In the genomic region with DNA sequence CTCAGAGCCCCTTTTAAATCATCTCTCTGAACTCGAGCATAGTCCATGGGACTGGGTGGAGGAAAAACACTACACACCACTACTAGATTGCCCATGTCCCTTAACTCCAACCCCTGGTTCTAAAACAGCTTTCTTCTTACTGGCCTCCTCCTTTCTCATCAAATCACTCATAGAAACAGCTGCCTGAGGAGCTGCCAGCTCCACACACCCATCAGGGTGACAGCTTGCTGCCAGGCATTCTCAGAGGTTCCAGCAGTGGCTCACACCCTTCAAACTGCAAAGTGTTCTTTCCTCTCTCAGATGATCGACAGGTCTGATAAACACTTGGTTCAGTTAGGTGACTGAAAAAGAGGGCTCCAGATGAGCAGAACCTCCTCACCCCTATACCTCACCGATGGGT, we compare ENCODE assay signal across 27 cellular contexts.
"Had no signal": no experiment of that assay in that cellular context is flagged by ENCODE, and none has a peak within 500 bp of the region (broad histone marks: within the 10 kb centered on the region; RNA-seq: fewer than 3 reads in every experiment).

No MANE protein-coding gene starts in this region.

- H3K4me3 ChIP-seq: right lobe of liver, testis had no signal

- H3K36me3 ChIP-seq: brain microvascular endothelial cell, right lobe of liver had no signal

- H3K27ac Mint-ChIP-seq: activated B cell treated with CpG ODN at 0.5 μM for 24 hours; activated CD4-positive, alpha-beta T cell treated with anti-CD3 and anti-CD28 coated beads for 36 hours; activated naive CD4-positive, alpha-beta T cell treated with anti-CD3 and anti-CD28 coated beads, Interleukin-2, amount 50 U/mL, for 72 hours; activated T-cell treated with anti-CD3 and anti-CD28 coated beads, Interleukin-2, amount 50 U/mL, for 24 hours; activated T-helper 17 cell treated with anti-CD3 and anti-CD28 coated beads, Interleukin-2, amount 50 U/mL, for 72 hours; memory B cell; naive thymus-derived CD8-positive, alpha-beta T cell; stimulated activated naive B cell treated with anti-CD40 and anti-IgM and Interleukin-4, amounts not matched to agents 10 μg/mL and 1 μg/mL and 100 μg/mL, for 72 hours; T-helper 17 cell had no signal

- FAIRE-seq: colon, frontal cortex, islet of Langerhans, small intestine had no signal

- H3K27me3 Mint-ChIP-seq: memory B cell had no signal

- H3K9me3 ChIP-seq: right lobe of liver, testis had no signal

- H3K9me3 Mint-ChIP-seq: activated B cell treated with CpG ODN at 0.5 μM for 24 hours; activated naive CD4-positive, alpha-beta T cell treated with anti-CD3 and anti-CD28 coated beads, Interleukin-2, amount 50 U/mL, for 72 hours; activated T-cell treated with anti-CD3 and anti-CD28 coated beads, Interleukin-2, amount 50 U/mL, for 24 hours; activated T-helper 17 cell treated with anti-CD3 and anti-CD28 coated beads, Interleukin-2, amount 50 U/mL, for 72 hours; memory B cell; stimulated activated naive B cell treated with anti-CD40 and anti-IgM and Interleukin-4, amounts not matched to agents 10 μg/mL and 1 μg/mL and 100 μg/mL, for 72 hours had no signal

- H3K27me3 ChIP-seq: brain microvascular endothelial cell, right lobe of liver, testis had no signal

- H3K4me3 Mint-ChIP-seq: activated B cell treated with CpG ODN at 0.5 μM for 24 hours; activated CD4-positive, alpha-beta T cell treated with anti-CD3 and anti-CD28 coated beads for 36 hours; activated T-cell treated with anti-CD3 and anti-CD28 coated beads, Interleukin-2, amount 50 U/mL, for 24 hours; activated T-helper 17 cell treated with anti-CD3 and anti-CD28 coated beads, Interleukin-2, amount 50 U/mL, for 72 hours; memory B cell; naive thymus-derived CD8-positive, alpha-beta T cell; stimulated activated naive B cell treated with anti-CD40 and anti-IgM and Interleukin-4, amounts not matched to agents 10 μg/mL and 1 μg/mL and 100 μg/mL, for 72 hours; T-helper 17 cell had no signal

- H3K9ac ChIP-seq: parathyroid adenoma had no signal

- H3K4me1 ChIP-seq: parathyroid adenoma, right lobe of liver, testis had no signal

- H3K27ac ChIP-seq: brain microvascular endothelial cell, parathyroid adenoma, right lobe of liver, testis had no signal

- H3K79me2 ChIP-seq: parathyroid adenoma had no signal

- DNase-seq: activated B cell treated with CpG ODN at 0.5 μM for 24 hours; activated CD4-positive, alpha-beta T cell treated with anti-CD3 and anti-CD28 coated beads for 36 hours; activated CD4-positive, alpha-beta T cell treated with anti-CD3 and anti-CD28 coated beads, Interleukin-2, amount 50 U/mL, for 4 hours; activated CD8-positive, alpha-beta memory T cell treated with anti-CD3 and anti-CD28 coated beads for 24 hours; activated CD8-positive, alpha-beta memory T cell treated with anti-CD3 and anti-CD28 coated beads, Interleukin-2, amount 50 U/mL, for 4 hours; activated T-cell treated with anti-CD3 and anti-CD28 coated beads, Interleukin-2, amount 50 U/mL, for 24 hours; aorta; brain microvascular endothelial cell; central memory CD4-positive, alpha-beta T cell; effector memory CD4-positive, alpha-beta T cell; hippocampal formation; left cardiac atrium; naive thymus-derived CD8-positive, alpha-beta T cell; right lobe of liver; small intestine; stimulated activated CD4-positive, alpha-beta T cell treated with anti-CD3 and anti-CD28 coated beads, Interleukin-2, amount 100 ng/mL, for 24 hours; stimulated activated naive B cell treated with anti-CD40 and anti-IgM and Interleukin-4, amounts not matched to agents 10 μg/mL and 1 μg/mL and 100 μg/mL, for 72 hours; SW 1271; T-helper 17 cell; testis had no signal

- H3K4me1 Mint-ChIP-seq: activated B cell treated with CpG ODN at 0.5 μM for 24 hours; activated CD4-positive, alpha-beta T cell treated with anti-CD3 and anti-CD28 coated beads for 36 hours; activated T-helper 17 cell treated with anti-CD3 and anti-CD28 coated beads, Interleukin-2, amount 50 U/mL, for 72 hours; memory B cell; naive thymus-derived CD8-positive, alpha-beta T cell; stimulated activated naive B cell treated with anti-CD40 and anti-IgM and Interleukin-4, amounts not matched to agents 10 μg/mL and 1 μg/mL and 100 μg/mL, for 72 hours; T-helper 17 cell had no signal

- H3K36me3 Mint-ChIP-seq: activated naive CD4-positive, alpha-beta T cell treated with anti-CD3 and anti-CD28 coated beads, Interleukin-2, amount 50 U/mL, for 72 hours; memory B cell; naive thymus-derived CD8-positive, alpha-beta T cell; stimulated activated naive B cell treated with anti-CD40 and anti-IgM and Interleukin-4, amounts not matched to agents 10 μg/mL and 1 μg/mL and 100 μg/mL, for 72 hours had no signal

- H2AFZ ChIP-seq: parathyroid adenoma had no signal

- ATAC-seq: activated CD4-positive, alpha-beta T cell treated with anti-CD3 and anti-CD28 coated beads for 36 hours; activated naive CD4-positive, alpha-beta T cell treated with anti-CD3 and anti-CD28 coated beads, Interleukin-2, amount 50 U/mL, for 72 hours; activated T-helper 17 cell treated with anti-CD3 and anti-CD28 coated beads, Interleukin-2, amount 50 U/mL, for 72 hours; left cardiac atrium; naive thymus-derived CD8-positive, alpha-beta T cell; right lobe of liver; stimulated activated naive B cell treated with anti-CD40 and anti-IgM and Interleukin-4, amounts not matched to agents 10 μg/mL and 1 μg/mL and 100 μg/mL, for 72 hours; T-helper 17 cell had no signal
